In the genomic region with DNA sequence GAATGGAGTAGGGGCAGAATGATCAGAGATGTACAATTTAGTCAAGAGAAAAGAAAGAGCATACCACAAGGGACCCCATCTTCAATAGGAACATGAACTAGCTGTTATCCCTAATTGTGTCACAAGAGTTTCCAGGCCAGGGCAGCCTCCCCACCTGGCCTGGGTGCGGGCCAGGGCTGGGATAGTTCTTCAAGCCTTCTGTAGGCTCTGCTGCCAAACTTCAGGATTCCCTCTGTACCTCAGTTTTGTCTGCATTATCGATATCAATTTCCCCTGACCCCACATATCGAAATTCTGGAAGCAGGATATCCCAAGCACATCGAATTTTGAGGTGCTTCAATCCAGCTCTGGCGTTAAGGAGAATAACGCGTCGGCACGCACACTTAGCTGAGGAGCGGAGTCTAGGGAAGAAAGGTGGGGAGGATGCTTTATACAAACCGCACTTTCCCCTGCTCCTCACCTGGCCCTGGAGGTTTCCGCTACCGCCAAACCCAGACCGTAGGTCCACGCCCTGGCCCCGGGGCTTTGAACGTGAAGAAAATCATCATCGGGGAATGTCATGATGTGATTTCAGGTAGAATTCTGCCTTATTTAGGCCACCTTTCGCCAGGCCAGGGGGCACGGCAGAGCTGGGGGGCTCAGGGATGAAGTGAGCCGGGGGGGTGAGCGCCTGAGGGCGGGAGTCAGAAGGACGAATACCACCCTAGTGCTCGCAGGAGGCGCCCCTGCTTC, we compare ENCODE assay signal across 16 cellular contexts. TPM values are rescaled to one million over a fixed set of nuclear protein-coding genes. Genes with fewer than 3 reads are reported as not detected.
DNase-seq lines count a peak whose midpoint lies in the region; ATAC-seq, FAIRE-seq and TF ChIP-seq lines count a peak whose summit lies in the region.
"Had no signal": no experiment of that assay in that cellular context is flagged by ENCODE, and none has a peak within 500 bp of the region (broad histone marks: within the 10 kb centered on the region; RNA-seq: fewer than 3 reads in every experiment).

No MANE protein-coding gene starts in this region.

- no peak overlapping the region for H2BK12ac ChIP-seq in H1 (ENCODE audit: low read depth, low read length)

- H3K27me3 Mint-ChIP-seq in memory B cell = peaks cover 36% of the 10 kb centered on the region

- H3K79me1 ChIP-seq in H1 (ENCODE audit: low read depth, low read length) = no peaks in the 10 kb centered on the region; the same call in 1 of the 2 replicates

- no peak overlapping the region for H2BK5ac ChIP-seq in H1 (ENCODE audit: low read depth, low read length)

- peak overlapping the region; percentile 61 to 78 for H3K4me2 ChIP-seq in H1 (ENCODE audit: insufficient read depth in 1 of 2, low read depth in 2 of 2, low read length in 2 of 2)
- H3K4me2 ChIP-seq in hepatocyte = no peak overlapping the region

- peak; percentile 11 for DNase-seq in GM13976 (ENCODE audit: low spot score)
- no peak for DNase-seq in H1 (ENCODE audit: low read depth in 1 of 2, low spot score in 2 of 2)
- no peak for DNase-seq in memory B cell (ENCODE audit: low spot score in 2 of 2)
- no peak for DNase-seq in transverse colon
- DNase-seq in islet precursor cell = no peak
- no peak for DNase-seq in KBM-7
- no peak for DNase-seq in hepatocyte (ENCODE audit: low spot score)
- DNase-seq: COR-L47, MM.1S, NCI-H1092, NCI-H146, NCI-H2029 treated with DMSO at 0.1 percent for 48 hours, NCI-H2171, NCI-H526 treated with DMSO at 0.1 percent for 48 hours, SJCRH30 had no signal

- no peak overlapping the region for H4K5ac ChIP-seq in H1 (ENCODE audit: insufficient read length, low read depth, low read length)

- H3K36me3 ChIP-seq in H1 (ENCODE audit: control insufficient read depth in 2 of 4, insufficient read depth in 4 of 4, low read length in 3 of 4) (peaks cover 0 to 5% (median 0%) of the 10 kb centered on the region in 4 experiments; a peak in 1 of 8 replicates), transverse colon (no peaks in the 10 kb centered on the region), hepatocyte (replicated peaks; ENCODE audit: insufficient read depth, low read depth) (no peaks in the 10 kb centered on the region)

- H3K79me2 ChIP-seq in H1 (ENCODE audit: control insufficient read depth in 1 of 2, insufficient read depth in 2 of 2, low read length in 2 of 2) (no peaks in the 10 kb centered on the region), hepatocyte (no peaks in the 10 kb centered on the region)

- H3K27me3 ChIP-seq in H1 (replicated peaks in 1 of 4; ENCODE audit: control insufficient read depth in 3 of 4, extremely low read depth in 1 of 4, insufficient read depth in 3 of 4, low read length in 3 of 4) = peaks cover 94 to 100% (median 100%) of the 10 kb centered on the region in 4 experiments
- H3K27me3 ChIP-seq in transverse colon = peaks cover 94% of the 10 kb centered on the region
- peaks cover 100% of the 10 kb centered on the region for H3K27me3 ChIP-seq in hepatocyte
- H3K27me3 ChIP-seq: SJCRH30 had no signal

- peak overlapping the region in 1 of 4 experiments; percentile 47; a peak in 3 of 8 replicates for H3K4me3 ChIP-seq in H1 (ENCODE audit: extremely low read depth in 1 of 4, insufficient read depth in 2 of 4, low read depth in 3 of 4, low read length in 4 of 4)
- no peak overlapping the region for H3K4me3 ChIP-seq in transverse colon
- H3K4me3 ChIP-seq in hepatocyte = no peak overlapping the region
- H3K4me3 ChIP-seq: SJCRH30 had no signal

- no peak overlapping the region for H3K27ac Mint-ChIP-seq in memory B cell

- no peak overlapping the region for H4K8ac ChIP-seq in H1 (ENCODE audit: extremely low read depth, insufficient read depth, low read length)

- H2AK5ac ChIP-seq in H1 (ENCODE audit: low read depth, low read length) = no peak overlapping the region

- TF ChIP-seq RAD21 in H1 (IDR thresholded peaks at IDR 0.05 in 1 of 2, conservative IDR thresholded peaks at IDR 0.05 in 1 of 2; ENCODE audit: low read depth in 2 of 2, low read length in 2 of 2) = no peak

- in situ Hi-C loops in GM13976 (cut with MboI; ENCODE audit: low sequenced_read_pairs, unreplicated experiment) (no loop called here), transverse colon (cut with MboI; ENCODE audit: low pct_ligation_motif_present in 1 of 4, low pct_unique_long_range_greater_than_20kb in 1 of 4, low sequenced_read_pairs in 3 of 4) (loop anchor here in 1 of 4 donors (25.0 kb wide), 2 partner anchors 551 to 851 kb away; a partner anchor contains a TSS), KBM-7 (cut with MboI; ENCODE audit: low pct_unique_long_range_greater_than_20kb, low sequenced_read_pairs) (no loop called here)

- H3K23ac ChIP-seq in H1 (ENCODE audit: insufficient read length) = no peak overlapping the region

- no peak overlapping the region for H3K18ac ChIP-seq in H1 (ENCODE audit: extremely low read depth, low read length)

- CTCF ChIA-PET in H1 (lab: Charles Lee; ENCODE audit: partially characterized antibody) = interaction anchor here (0.8 to 3.8 kb wide), 6 partner anchors 8 to 548 kb away, joined by 3 to 32 read pairs (median 3); no protein-coding TSS in a partner anchor

- H4K20me1 ChIP-seq in H1 (replicated peaks in 1 of 2; ENCODE audit: control insufficient read depth in 1 of 2, insufficient read depth in 2 of 2, low read length in 2 of 2) (peaks cover 54 to 58% of the 10 kb centered on the region in 2 experiments), hepatocyte (ENCODE audit: insufficient read depth, poor library complexity, severe bottlenecking) (no peaks in the 10 kb centered on the region)

- H2AFZ ChIP-seq in H1 (ENCODE audit: low read length) = no peak overlapping the region
- H2AFZ ChIP-seq in hepatocyte = no peak overlapping the region

- peaks cover 4% of the 10 kb centered on the region; the same call in 1 of the 2 replicates for H3K23me2 ChIP-seq in H1 (ENCODE audit: low read depth, low read length)

- POLR2A ChIA-PET in H1 (lab: Charles Lee; ENCODE audit: partially characterized antibody) = interaction anchor here (1.3 kb wide), 1 partner anchor 9 kb away, joined by 12 read pairs; no protein-coding TSS in a partner anchor

- no peaks in the 10 kb centered on the region for H3K9me2 ChIP-seq in hepatocyte (replicated peaks; ENCODE audit: insufficient read depth)

- no peak overlapping the region for H3K56ac ChIP-seq in H1 (replicated peaks; ENCODE audit: insufficient read length, low read depth, low read length)

- H3K9me3 ChIP-seq in H1 (ENCODE audit: insufficient read depth in 2 of 2, low read depth in 1 of 2, low read length in 1 of 2) = no peaks in the 10 kb centered on the region
- no peaks in the 10 kb centered on the region for H3K9me3 ChIP-seq in transverse colon
- no peaks in the 10 kb centered on the region for H3K9me3 ChIP-seq in hepatocyte (ENCODE audit: low read depth)
- H3K9me3 ChIP-seq: SJCRH30 had no signal

- WGBS in H1 (ENCODE audit: extremely low coverage in 1 of 2, insufficient coverage in 1 of 2, insufficient read length in 1 of 2, insufficient replicate concordance in 2 of 2, low coverage in 1 of 2, low lambda C conversion rate in 2 of 2, missing lambda C conversion rate in 1 of 2), 2 experiments = 12% methylated on average over 23 of the region's 26 CpGs; no CpG with 5 or more reads in 1 of the 2 experiments
- WGBS in transverse colon (ENCODE audit: low coverage in 1 of 2), 2 donors = 83 to 92% methylated on average over 10 to 26 of the region's 26 CpGs
- 32% methylated on average over 26 of the region's 26 CpGs for WGBS in hepatocyte (ENCODE audit: low lambda C conversion rate, missing lambda C conversion rate)

- no peaks in the 10 kb centered on the region for H3K9me3 Mint-ChIP-seq in memory B cell

- ATAC-seq in memory B cell (ENCODE audit: low read depth) = no peak

- H2BK20ac ChIP-seq in H1 (ENCODE audit: low read length) = no peak overlapping the region

- peaks cover 17% of the 10 kb centered on the region for H3K4me1 Mint-ChIP-seq in memory B cell

- no peak overlapping the region for H2BK120ac ChIP-seq in H1 (replicated peaks; ENCODE audit: low read depth, low read length)

- H4K91ac ChIP-seq in H1 (replicated peaks; ENCODE audit: insufficient read length, low read length) = no peak overlapping the region

- no peak overlapping the region for H3K14ac ChIP-seq in H1 (ENCODE audit: insufficient read length)

- no peak overlapping the region for H2BK15ac ChIP-seq in H1 (ENCODE audit: low read length)

- TF ChIP-seq EP300 in H1 (IDR thresholded peaks at IDR 0.05; ENCODE audit: borderline replicate concordance in 1 of 2, low read depth in 2 of 2, low read length in 2 of 2) (no peak), transverse colon (IDR thresholded peaks at IDR 0.05; ENCODE audit: low read depth) (no peak)

- FAIRE-seq in H1 (lab: Jason Lieb, UNC) = no peak
- FAIRE-seq: GM12892 had no signal

- peaks cover 18% of the 10 kb centered on the region for H3K36me3 Mint-ChIP-seq in memory B cell

- H3K4me3 Mint-ChIP-seq in memory B cell = peak overlapping the region; percentile 85

- H3K4me1 ChIP-seq in H1 (replicated peaks in 1 of 4; ENCODE audit: control insufficient read depth in 3 of 4, insufficient read depth in 4 of 4, low read length in 3 of 4) = peaks cover 8 to 46% (median 18%) of the 10 kb centered on the region in 4 experiments
- peaks cover 0 to 30% (median 10%) of the 10 kb centered on the region in 4 donors for H3K4me1 ChIP-seq in transverse colon
- peaks cover 11% of the 10 kb centered on the region for H3K4me1 ChIP-seq in hepatocyte (ENCODE audit: insufficient read depth)
- H3K4me1 ChIP-seq: SJCRH30 had no signal

- intact Hi-C loops in transverse colon (cut with DNase I; ENCODE audit: low total_unique reads) = loop anchor here (10.0 kb wide), 2 partner anchors 148 to 348 kb away; no protein-coding TSS in a partner anchor

- H3K27ac ChIP-seq in H1 (ENCODE audit: low read depth, low read length) = no peak overlapping the region
- H3K27ac ChIP-seq in transverse colon = peak overlapping the region; percentile 27 to 99 (median 94)
- H3K27ac ChIP-seq in hepatocyte = no peak overlapping the region
- H3K27ac ChIP-seq: SJCRH30 had no signal

- no peak for TF ChIP-seq CTCF in GM13976 (IDR thresholded peaks at IDR 0.05; ENCODE audit: borderline replicate concordance, control extremely low read depth, extremely low read depth, insufficient read depth, missing control alignments)
- no peak for TF ChIP-seq CTCF in H1 (IDR thresholded peaks at IDR 0.05; ENCODE audit: control extremely low read depth in 1 of 3, insufficient read depth in 1 of 3, low read depth in 1 of 3, low read length in 3 of 3)
- TF ChIP-seq CTCF in transverse colon (IDR thresholded peaks at IDR 0.05) = no peak
- TF ChIP-seq CTCF in hepatocyte (IDR thresholded peaks at IDR 0.05; ENCODE audit: poor library complexity) = no peak

- no peak overlapping the region for H3K4ac ChIP-seq in H1 (replicated peaks; ENCODE audit: insufficient read length, low read depth, low read length)

- H3K9ac ChIP-seq in H1 (replicated peaks in 1 of 4; ENCODE audit: extremely low read depth in 1 of 4, low read depth in 3 of 4, low read length in 3 of 4) = no peak overlapping the region

- no peak for TF ChIP-seq POLR2A in H1 (IDR thresholded peaks at IDR 0.05; ENCODE audit: control extremely low read depth in 1 of 2, low read depth in 2 of 2, low read length in 2 of 2)
- TF ChIP-seq POLR2A in transverse colon (IDR thresholded peaks at IDR 0.05) = no peak

RNA-seq across cellular contexts. Expression of a gene that starts 7.4 kb away (rescaled TPM):
- total RNA-seq in H1 (2021; fragmentation: NEBNext Ultra II Directional; extraction: Animal tissue kit (Norgen Biotek cat#: 25700)) = 0.30 and 0.50 TPM in 2 replicates
- polyA plus RNA-seq in H1 (2011; rRNA removed) (0.11 and 0.17 TPM in 2 replicates), hepatocyte (5.9 and 6.1 TPM in 2 replicates)
- 0.47 TPM for polyA plus RNA-seq in H1 (2011; cell fraction: cytosol; rRNA removed)
- 0.56 TPM for polyA plus RNA-seq in H1 (2011; cell fraction: nucleus; rRNA removed)
- polyA plus RNA-seq in H1 (2012, experiment 1 of 2) = 0.27 to 0.69 TPM (median 0.42 TPM) in 3 of 4 replicates, not detected in the other
- 0.67 TPM for polyA plus RNA-seq in H1 (2012, experiment 2 of 2)
- polyA plus RNA-seq in H1 (2013, experiment 1 of 2) = 0.16 TPM
- 0.15 TPM for polyA plus RNA-seq in H1 (2013, experiment 2 of 2)
- polyA minus RNA-seq in H1 (2011; rRNA and poly(A)+ RNA removed) = 0.07 TPM in 1 of 2 replicates, not detected in the other
- polyA minus RNA-seq in H1 (2011; cell fraction: cytosol; rRNA and poly(A)+ RNA removed) = not detected
- polyA minus RNA-seq in H1 (2011; cell fraction: nucleus; rRNA and poly(A)+ RNA removed) = 0.30 TPM
- total RNA-seq in transverse colon (10 to 100 TPM in 2 of 4 donors, 1 to 10 TPM in 2; 4.2 to 18.4 (median 9.3) TPM), hepatocyte (1.2 and 1.4 TPM in 2 replicates)

Comparison
In these comparisons a context has a peak if more than half of its experiments do, and no peak if none do; other contexts are left out.
1. H3K27ac ChIP-seq: peak in transverse colon (4 of 4); none in H1 (single experiment) and hepatocyte (single experiment).